Comparison of ENCODE assay signal across 9 cellular contexts in genomic region chr22:22061085-22062077, GRCh38.
DNase-seq lines count a peak whose midpoint lies in the region; ATAC-seq and TF ChIP-seq lines count a peak whose summit lies in the region.
"Had no signal": no experiment of that assay in that cellular context is flagged by ENCODE, and none has a peak within 500 bp of the region (broad histone marks: within the 10 kb centered on the region; RNA-seq: fewer than 3 reads in every experiment).

No MANE protein-coding gene starts in this region.

- intact Hi-C loops in prostate gland (cut with DNase I) (no loop called here), PC-9 (cut with micrococcal nuclease; ENCODE audit: unreplicated experiment) (no loop called here)

- no peaks in the 10 kb centered on the region for H3K36me3 Mint-ChIP-seq in CD8-positive, alpha-beta memory T cell
- H3K36me3 Mint-ChIP-seq: mesothelial cell of epicardium had no signal

- H3K9me3 Mint-ChIP-seq in CD8-positive, alpha-beta memory T cell = no peaks in the 10 kb centered on the region
- H3K9me3 Mint-ChIP-seq: mesothelial cell of epicardium had no signal

- no peaks in the 10 kb centered on the region for H3K9me2 ChIP-seq in PC-9 (ENCODE audit: insufficient read depth)

- H3K4me3 ChIP-seq in prostate gland (no peak overlapping the region), PC-9 (no peak overlapping the region)
- H3K4me3 ChIP-seq in CD8-positive, alpha-beta memory T cell (ENCODE audit: low read length) = no peak overlapping the region

- CTCF ChIA-PET in PC-9 (lab: Charles Lee) = no interaction called here
- CTCF ChIA-PET in CD8-positive, alpha-beta memory T cell (lab: Charles Lee) = no interaction called here

- BruUV-seq in PC-9 (replicated peaks; lab: Mats Ljungman, UMichigan) = no TSS peak

- DNase-seq in G401 (ENCODE audit: low spot score) = peak; percentile 84
- DNase-seq in NCI-H69 (lab: John Stamatoyannopoulos, UW) = peak; percentile 63
- no peak for DNase-seq in prostate gland (ENCODE audit: low spot score)
- DNase-seq in GM10266 (ENCODE audit: extremely low spot score) = no peak
- no peak for DNase-seq in PC-9
- no peak for DNase-seq in CD8-positive, alpha-beta memory T cell

- no peaks in the 10 kb centered on the region for H3F3A ChIP-seq in PC-9 (ENCODE audit: insufficient read depth, low read depth)

- peaks cover 14 to 67% of the 10 kb centered on the region in 2 donors for H3K27me3 Mint-ChIP-seq in CD8-positive, alpha-beta memory T cell

- peak; percentile 8 for ATAC-seq in esophagus mucosa
- ATAC-seq in HG02938 (IDR thresholded peaks at IDR 0.05; ENCODE audit: unreplicated experiment) = no peak

- no peaks in the 10 kb centered on the region for H3K9me3 ChIP-seq in prostate gland
- no peaks in the 10 kb centered on the region for H3K9me3 ChIP-seq in PC-9 (ENCODE audit: insufficient read depth, low read depth)
- H3K9me3 ChIP-seq in CD8-positive, alpha-beta memory T cell (ENCODE audit: low read length) = no peaks in the 10 kb centered on the region

- WGBS in prostate gland = 42% methylated on average over 11 of the region's 11 CpGs

- TF ChIP-seq POLR2A in prostate gland (IDR thresholded peaks at IDR 0.05) = no peak

- in situ Hi-C loops in G401 (cut with HindIII; ENCODE audit: low sequenced_read_pairs) = no loop called here

- peak in 2 of 4 experiments; percentile 17 to 38 for TF ChIP-seq CTCF in prostate gland (IDR thresholded peaks at IDR 0.05)
- TF ChIP-seq CTCF in GM10266 (IDR thresholded peaks at IDR 0.05; ENCODE audit: control insufficient read depth, insufficient read depth, low read depth, missing control alignments) = no peak
- no peak for TF ChIP-seq CTCF in PC-9 (conservative IDR thresholded peaks at IDR 0.05)

- H3K4me2 ChIP-seq in PC-9 = no peak overlapping the region

- POLR2A ChIA-PET in PC-9 (lab: Charles Lee; ENCODE audit: unreplicated experiment) = no interaction called here
- POLR2A ChIA-PET in CD8-positive, alpha-beta memory T cell (lab: Charles Lee) = no interaction called here

- no peaks in the 10 kb centered on the region for H4K20me1 ChIP-seq in PC-9 (ENCODE audit: insufficient read depth)

- H2AFZ ChIP-seq in PC-9 = no peak overlapping the region

- no peaks in the 10 kb centered on the region for H3K4me1 Mint-ChIP-seq in CD8-positive, alpha-beta memory T cell

- peak overlapping the region; percentile 39 to 53 for H3K27ac ChIP-seq in prostate gland
- H3K27ac ChIP-seq in PC-9 = no peak overlapping the region
- H3K27ac ChIP-seq in CD8-positive, alpha-beta memory T cell (ENCODE audit: low read depth, low read length) = no peak overlapping the region

- H3K27ac Mint-ChIP-seq in CD8-positive, alpha-beta memory T cell = peak overlapping the region in 1 of 8 donors; percentile 29
- H3K27ac Mint-ChIP-seq: mesothelial cell of epicardium had no signal

- no peaks in the 10 kb centered on the region for H3K36me3 ChIP-seq in prostate gland
- H3K36me3 ChIP-seq in PC-9 (ENCODE audit: low read depth) = no peaks in the 10 kb centered on the region
- no peaks in the 10 kb centered on the region for H3K36me3 ChIP-seq in CD8-positive, alpha-beta memory T cell (ENCODE audit: insufficient read depth, low read length)

- H3K4me1 ChIP-seq in prostate gland (replicated peaks) = peaks cover 5% of the 10 kb centered on the region
- H3K4me1 ChIP-seq in PC-9 (replicated peaks; ENCODE audit: insufficient read depth) = no peaks in the 10 kb centered on the region
- H3K4me1 ChIP-seq in CD8-positive, alpha-beta memory T cell (ENCODE audit: insufficient read depth, low read length) = no peaks in the 10 kb centered on the region

- H3K27me3 ChIP-seq in prostate gland (replicated peaks; ENCODE audit: insufficient read depth) (no peaks in the 10 kb centered on the region), PC-9 (ENCODE audit: insufficient read depth, low read depth) (peaks cover 37% of the 10 kb centered on the region)
- H3K27me3 ChIP-seq in CD8-positive, alpha-beta memory T cell (ENCODE audit: insufficient read depth, low read length, poor library complexity, severe bottlenecking) = no peaks in the 10 kb centered on the region

- H3K4me3 Mint-ChIP-seq in CD8-positive, alpha-beta memory T cell = no peak overlapping the region
- H3K4me3 Mint-ChIP-seq: mesothelial cell of epicardium had no signal

- H3K79me2 ChIP-seq in PC-9 (ENCODE audit: low read depth) = no peaks in the 10 kb centered on the region

Comparison
In these comparisons a context has a peak if more than half of its experiments do, and no peak if none do; other contexts are left out.
1. DNase-seq: peak in G401 (single experiment) and NCI-H69 (single experiment); none in prostate gland (single experiment), GM10266 (single experiment), PC-9 (0 of 2) and CD8-positive, alpha-beta memory T cell (0 of 5).
2. H3K27ac ChIP-seq: peak in prostate gland (2 of 2); none in PC-9 (single experiment) and CD8-positive, alpha-beta memory T cell (single experiment).